3 cellular contexts compared by ENCODE assay signal in genomic region chr13:26068372-26068771, GRCh38. TPM values are rescaled to one million over a fixed set of nuclear protein-coding genes. Genes with fewer than 3 reads are reported as not detected.
"Had no signal": no experiment of that assay in that cellular context is flagged by ENCODE, and none has a peak within 500 bp of the region (broad histone marks: within the 10 kb centered on the region; RNA-seq: fewer than 3 reads in every experiment).

No MANE protein-coding gene starts in this region.

RNA-seq across cellular contexts. Expression of gene SHISA2, which starts 16.6 kb away (rescaled TPM):
- total RNA-seq: left lobe of liver had no signal
- polyA plus RNA-seq: immature natural killer cell, liver had no signal
